Comparison of ENCODE assay signal across 8 cellular contexts in the genomic region with DNA sequence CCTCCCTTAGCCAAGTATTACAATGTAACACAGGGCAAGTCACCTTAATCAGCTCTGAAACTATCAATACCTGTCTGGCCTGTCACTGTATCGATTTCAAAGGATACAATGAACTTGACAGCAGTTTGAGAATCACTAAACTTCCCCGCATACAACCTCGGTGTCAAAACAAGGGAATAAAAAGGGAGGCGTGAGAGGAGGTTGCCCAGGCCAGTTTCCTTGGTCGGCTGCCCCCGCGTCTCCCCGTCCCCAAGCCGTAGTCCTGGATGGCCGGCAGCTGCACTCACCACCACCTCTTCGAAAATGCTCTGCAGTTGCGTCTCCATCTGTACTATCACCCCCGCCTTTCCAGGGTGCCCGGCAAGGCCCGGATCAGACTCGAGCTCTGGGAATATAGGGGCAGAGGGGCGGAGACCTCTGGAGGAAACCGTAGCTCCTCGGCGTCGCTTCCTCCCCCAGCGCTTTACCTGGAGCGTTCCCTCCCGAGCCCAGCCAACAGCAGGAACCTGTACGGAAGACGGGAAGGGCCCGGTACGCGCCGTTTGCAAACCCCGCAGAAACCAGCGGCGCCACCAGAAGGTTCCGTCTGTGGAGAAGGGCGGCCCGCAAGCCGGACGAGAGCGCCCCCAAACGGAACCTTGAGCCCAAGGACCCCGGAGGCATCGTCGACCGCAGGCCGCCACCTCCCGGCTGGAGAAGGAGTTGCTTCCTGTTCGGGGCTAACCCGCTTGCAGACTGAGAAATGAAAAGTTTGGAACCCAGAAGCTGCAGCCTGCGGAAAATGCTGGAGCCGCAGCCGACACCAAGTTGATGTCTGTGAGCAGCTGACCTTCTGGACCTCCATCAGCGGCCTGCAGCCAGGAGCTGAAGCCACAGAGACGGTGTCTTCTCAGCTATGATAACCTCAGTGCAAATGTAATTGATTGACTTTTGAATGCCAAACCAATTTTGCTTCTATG. TPM values are rescaled to one million over a fixed set of nuclear protein-coding genes. Genes with fewer than 3 reads are reported as not detected.
DNase-seq lines count a peak whose midpoint lies in the region; ATAC-seq, FAIRE-seq and TF ChIP-seq lines count a peak whose summit lies in the region.

TSS of gene MED23 (minus strand) at position 519 of the 959 bp plus-strand sequence. CDS start at position 326, 193 bp downstream.

- 0% methylated on average over 53 of the region's 53 CpGs for WGBS in pancreas, 2 donors

- ATAC-seq in HG02759 (IDR thresholded peaks at IDR 0.05; ENCODE audit: unreplicated experiment), result peak; percentile 97
- peak; percentile 98 for ATAC-seq in Right ventricle myocardium inferior
- ATAC-seq in pancreas, result peak; percentile 99 to 100 (median 99)

- intact Hi-C loops in Right ventricle myocardium inferior (cut with DNase I) (no loop called here), pancreas (cut with DNase I) (no loop called here), tibial artery (cut with DNase I; ENCODE audit: low total_unique reads) (no loop called here)

- H2AFZ ChIP-seq in SU-DHL-6 (ENCODE audit: low read depth, low read length, severe bottlenecking), result peak within 1 kb of the TSS; percentile 94

- H3K4me2 ChIP-seq in SU-DHL-6 (ENCODE audit: low read depth, low read length, poor library complexity, severe bottlenecking), result peak within 1 kb of the TSS; percentile 97

- H3K9me3 ChIP-seq in SU-DHL-6 (ENCODE audit: insufficient read depth, low read length), result no peaks in the 10 kb centered on the region
- no peaks in the 10 kb centered on the region for H3K9me3 ChIP-seq in pancreas
- no peaks in the 10 kb centered on the region for H3K9me3 ChIP-seq in tibial artery

- H3K27me3 ChIP-seq in SU-DHL-6 (ENCODE audit: low read length), result no peaks in the 10 kb centered on the region
- no peaks in the 10 kb centered on the region for H3K27me3 ChIP-seq in pancreas
- no peaks in the 10 kb centered on the region for H3K27me3 ChIP-seq in tibial artery

- DNase-seq in NCI-H128 (lab: John Stamatoyannopoulos, UW; ENCODE audit: unreplicated experiment) (peak; percentile 92), Right ventricle myocardium inferior (ENCODE audit: missing footprints) (peak; percentile 97), pancreas (peak; percentile 92 to 97 (median 96)), tibial artery (peak; percentile 91 to 96)
- DNase-seq in activated naive CD8-positive, alpha-beta T cell treated with anti-CD3 and anti-CD28 coated beads, Interleukin-2, amount 50 U/mL, for 16 hours (ENCODE audit: low read depth, low spot score), result peak; percentile 93

- no peaks in the 10 kb centered on the region for H4K20me1 ChIP-seq in SU-DHL-6 (ENCODE audit: low read depth, low read length)

- H3K9ac ChIP-seq in SU-DHL-6 (ENCODE audit: low read length), result peak within 1 kb of the TSS; percentile 88

- H3K27ac ChIP-seq in SU-DHL-6 (ENCODE audit: low read depth, low read length) (peak within 1 kb of the TSS; percentile 36; the same call in 1 of the 2 replicates), pancreas (peak within 1 kb of the TSS; percentile 44 to 85 (median 66)), tibial artery (peak within 1 kb of the TSS; percentile 77 to 80)

- H3K4me3 ChIP-seq in SU-DHL-6 (ENCODE audit: insufficient read depth, low read length, poor library complexity, severe bottlenecking), result peak within 1 kb of the TSS; percentile 100
- H3K4me3 ChIP-seq in pancreas, result peak within 1 kb of the TSS; percentile 56 to 76 (median 60)
- peak within 1 kb of the TSS; percentile 76 to 90 for H3K4me3 ChIP-seq in tibial artery

- H3K36me3 ChIP-seq in SU-DHL-6 (ENCODE audit: low read length), result peaks cover 30% of the 10 kb centered on the region; the same call in 1 of the 2 replicates
- peaks cover 0 to 16% (median 8%) of the 10 kb centered on the region in 3 donors for H3K36me3 ChIP-seq in pancreas
- H3K36me3 ChIP-seq in tibial artery, result peaks cover 18 to 29% (median 26%) of the 10 kb centered on the region in 3 donors

- peak; percentile 98 for TF ChIP-seq CTCF in GM12873 (IDR thresholded peaks at IDR 0.05; ENCODE audit: insufficient read depth, low read depth, low read length, missing control alignments)
- TF ChIP-seq CTCF in SU-DHL-6 (IDR thresholded peaks at IDR 0.05; ENCODE audit: insufficient read depth, low read length, poor library complexity, severe bottlenecking), result peak; percentile 97
- peak; percentile 83 to 94 (median 92) for TF ChIP-seq CTCF in pancreas (IDR thresholded peaks at IDR 0.05)
- TF ChIP-seq CTCF in tibial artery (IDR thresholded peaks at IDR 0.05), result peak; percentile 82

- H3K79me2 ChIP-seq in SU-DHL-6 (ENCODE audit: insufficient read depth, low read length), result peaks cover 26% of the 10 kb centered on the region

- no peaks in the 10 kb centered on the region for H3K9me2 ChIP-seq in SU-DHL-6 (replicated peaks; ENCODE audit: insufficient read depth, low read length)

- FAIRE-seq in pancreas (lab: Jason Lieb, UNC), result no peak

- peaks cover 0 to 11% (median 8%) of the 10 kb centered on the region in 3 donors for H3K4me1 ChIP-seq in pancreas
- H3K4me1 ChIP-seq in tibial artery, result peaks cover 0 to 34% (median 20%) of the 10 kb centered on the region in 4 donors

- H3F3A ChIP-seq in SU-DHL-6 (ENCODE audit: insufficient read depth), result no peaks in the 10 kb centered on the region

RNA-seq across cellular contexts. Expression of gene MED23, which starts in this region (rescaled TPM):
- total RNA-seq in Right ventricle myocardium inferior (10.1 TPM), pancreas (10 to 100 TPM in 5 of 6 donors, 1 to 10 TPM in 1; 9.7 to 22.8 (median 13.2) TPM)
- polyA plus RNA-seq in pancreas, result 10 to 100 TPM; 11.0 to 17.7 TPM

Comparison
In these comparisons a context has a peak if more than half of its experiments do, and no peak if none do; other contexts are left out.
1. Peak in every context shown above with its lines: DNase-seq, ATAC-seq, H3K4me3 ChIP-seq and H3K27ac ChIP-seq.